In the genomic region with DNA sequence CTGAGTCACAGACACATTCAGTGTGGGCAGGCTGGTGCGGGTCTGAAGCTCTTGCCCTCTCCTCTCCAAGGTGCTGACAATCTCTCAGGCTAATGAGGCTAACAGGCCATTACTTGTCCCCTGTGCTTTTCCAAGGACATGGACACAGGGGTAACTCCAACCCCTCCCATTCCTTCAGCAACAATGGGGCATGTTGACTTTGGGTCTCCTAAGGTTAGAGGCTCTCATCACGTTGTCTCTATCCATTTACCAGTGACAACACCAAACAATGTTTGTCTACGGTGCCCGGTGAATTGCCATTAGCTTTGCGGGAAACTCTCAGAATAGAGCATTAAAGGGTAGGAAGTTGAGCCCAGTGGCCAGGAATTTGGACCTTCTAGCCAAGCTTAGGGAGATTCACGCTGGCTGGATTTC, we compare ENCODE assay signal across 22 cellular contexts.
DNase-seq lines count a peak whose midpoint lies in the region; ATAC-seq and TF ChIP-seq lines count a peak whose summit lies in the region.
"Had no signal": no experiment of that assay in that cellular context is flagged by ENCODE, and none has a peak within 500 bp of the region (broad histone marks: within the 10 kb centered on the region; RNA-seq: fewer than 3 reads in every experiment).

No MANE protein-coding gene starts in this region.

- no peak overlapping the region for H2AFZ ChIP-seq in GM23338
- H2AFZ ChIP-seq: GM23248 had no signal

- intact Hi-C loops in Panc1 (cut with micrococcal nuclease; ENCODE audit: unreplicated experiment), result no loop called here

- TF ChIP-seq CTCF in GM23338 (conservative IDR thresholded peaks at IDR 0.05; ENCODE audit: low read depth in 2 of 2), result no peak
- TF ChIP-seq CTCF in Panc1 (IDR thresholded peaks at IDR 0.05), result no peak
- TF ChIP-seq CTCF in nephron progenitor cell (IDR thresholded peaks at IDR 0.05), result no peak
- TF ChIP-seq CTCF in endothelial cell (IDR thresholded peaks at IDR 0.05; ENCODE audit: unreplicated experiment), result no peak

- POLR2A ChIA-PET in Panc1 (lab: Charles Lee), result no interaction called here

- no peak for ATAC-seq in GM23338
- ATAC-seq in Panc1, result no peak
- no peak for ATAC-seq in activated CD8-positive, alpha-beta memory T cell treated with anti-CD3 and anti-CD28 coated beads, Interleukin-2, amount 10 ng/mL, durations not matched to agents 7 days and 5 days
- ATAC-seq: HCT116, PC-3 had no signal

- peaks cover 4% of the 10 kb centered on the region for H3K27me3 Mint-ChIP-seq in GM23338 (ENCODE audit: insufficient read depth, low read depth, poor library complexity)
- peaks cover 17% of the 10 kb centered on the region for H3K27me3 Mint-ChIP-seq in nephron progenitor cell (ENCODE audit: low read depth, poor library complexity)
- H3K27me3 Mint-ChIP-seq in endothelial cell (ENCODE audit: unreplicated experiment), result peaks cover 4% of the 10 kb centered on the region
- no peaks in the 10 kb centered on the region for H3K27me3 Mint-ChIP-seq in activated CD8-positive, alpha-beta memory T cell treated with anti-CD3 and anti-CD28 coated beads, Interleukin-2, amount 10 ng/mL, durations not matched to agents 7 days and 5 days
- H3K27me3 Mint-ChIP-seq: CD4-positive, alpha-beta T cell had no signal

- in situ Hi-C loops in Panc1 (cut with HindIII; ENCODE audit: low pct_unique_long_range_greater_than_20kb, low sequenced_read_pairs), result no loop called here

- H3K36me3 ChIP-seq in GM23338 (ENCODE audit: insufficient read depth) (no peaks in the 10 kb centered on the region), Panc1 (ENCODE audit: control insufficient read depth, insufficient read depth, low read length) (no peaks in the 10 kb centered on the region)
- H3K36me3 ChIP-seq: BLaER1 had no signal

- H3K27ac Mint-ChIP-seq in GM23338 (no peak overlapping the region), nephron progenitor cell (peak overlapping the region; percentile 58), endothelial cell (ENCODE audit: unreplicated experiment) (no peak overlapping the region)
- H3K27ac Mint-ChIP-seq in activated CD8-positive, alpha-beta memory T cell treated with anti-CD3 and anti-CD28 coated beads, Interleukin-2, amount 10 ng/mL, durations not matched to agents 7 days and 5 days, result no peak overlapping the region
- H3K27ac Mint-ChIP-seq: CD4-positive, alpha-beta T cell had no signal

- no peaks in the 10 kb centered on the region for H4K20me1 ChIP-seq in GM23338 (replicated peaks; ENCODE audit: insufficient read depth)
- H4K20me1 ChIP-seq: BLaER1 had no signal

- H3K4me1 Mint-ChIP-seq in GM23338 (peaks cover 29% of the 10 kb centered on the region), nephron progenitor cell (peaks cover 31% of the 10 kb centered on the region), endothelial cell (ENCODE audit: unreplicated experiment) (peaks cover 2% of the 10 kb centered on the region)
- no peaks in the 10 kb centered on the region for H3K4me1 Mint-ChIP-seq in activated CD8-positive, alpha-beta memory T cell treated with anti-CD3 and anti-CD28 coated beads, Interleukin-2, amount 10 ng/mL, durations not matched to agents 7 days and 5 days

- H3K79me2 ChIP-seq in GM23338 (replicated peaks; ENCODE audit: insufficient read depth), result no peaks in the 10 kb centered on the region

- H3K27ac ChIP-seq in GM23338 (ENCODE audit: low read depth), result no peak overlapping the region
- peak overlapping the region; percentile 70 for H3K27ac ChIP-seq in Panc1 (ENCODE audit: low read length)
- H3K27ac ChIP-seq: BLaER1, GM23248 had no signal

- no peaks in the 10 kb centered on the region for H3K9me3 ChIP-seq in Panc1 (ENCODE audit: control insufficient read depth, insufficient read depth, low read depth, low read length)
- H3K9me3 ChIP-seq: BLaER1 had no signal

- H3K27me3 ChIP-seq in GM23338 (ENCODE audit: insufficient read depth) (no peaks in the 10 kb centered on the region), Panc1 (ENCODE audit: control insufficient read depth, insufficient read depth, low read length) (no peaks in the 10 kb centered on the region)
- H3K27me3 ChIP-seq: BLaER1 had no signal

- no TSS peak for BruUV-seq in Panc1 (replicated peaks; lab: Mats Ljungman, UMichigan)

- peak; percentile 31 for DNase-seq in DMS153 (lab: John Stamatoyannopoulos, UW)
- no peak for DNase-seq in GM23338 (ENCODE audit: low spot score)
- DNase-seq in Panc1 (ENCODE audit: low read depth, low spot score), result no peak
- DNase-seq in nephron progenitor cell, result no peak
- DNase-seq in endothelial cell (ENCODE audit: low spot score), result no peak
- no peak for DNase-seq in activated CD8-positive, alpha-beta memory T cell treated with anti-CD3 and anti-CD28 coated beads, Interleukin-2, amount 10 ng/mL, durations not matched to agents 7 days and 5 days
- DNase-seq in dermis blood vessel endothelial cell, result no peak
- DNase-seq: ACHN; CD4-positive, alpha-beta T cell; COR-L47; DND-41; GM23248; NCI-H187 treated with DMSO at 0.1 percent for 48 hours; NCI-H2107; NCI-H2227 treated with DMSO at 0.1 percent for 48 hours; NCI-H510A; NCI-H82; PC-3; RPMI8226; SHP77 had no signal

- no peak overlapping the region for H3K4me2 ChIP-seq in GM23338
- H3K4me2 ChIP-seq: BLaER1 had no signal

- H3K4me3 Mint-ChIP-seq in GM23338 (no peak overlapping the region), nephron progenitor cell (no peak overlapping the region), endothelial cell (ENCODE audit: unreplicated experiment) (no peak overlapping the region)
- H3K4me3 Mint-ChIP-seq in activated CD8-positive, alpha-beta memory T cell treated with anti-CD3 and anti-CD28 coated beads, Interleukin-2, amount 10 ng/mL, durations not matched to agents 7 days and 5 days, result no peak overlapping the region
- H3K4me3 Mint-ChIP-seq: CD4-positive, alpha-beta T cell had no signal

- H3K4me3 ChIP-seq in GM23338 (no peak overlapping the region), Panc1 (ENCODE audit: low read depth in 2 of 2, low read length in 2 of 2) (no peak overlapping the region)
- H3K4me3 ChIP-seq: BLaER1, GM23248 had no signal

- H3F3A ChIP-seq in GM23338 (replicated peaks; ENCODE audit: low read depth), result 0 out of 2 replicates have a peak, but pooled peaks cover 6% of the 10 kb centered on the region

- peaks cover 8% of the 10 kb centered on the region; the same call in 1 of the 2 replicates for H3K9me2 ChIP-seq in GM23338 (ENCODE audit: insufficient read depth)

- no peaks in the 10 kb centered on the region for H3K36me3 Mint-ChIP-seq in GM23338 (ENCODE audit: low read depth)
- no peaks in the 10 kb centered on the region for H3K36me3 Mint-ChIP-seq in nephron progenitor cell (ENCODE audit: low read depth)
- H3K36me3 Mint-ChIP-seq in endothelial cell (ENCODE audit: low read depth, unreplicated experiment), result no peaks in the 10 kb centered on the region
- no peaks in the 10 kb centered on the region for H3K36me3 Mint-ChIP-seq in activated CD8-positive, alpha-beta memory T cell treated with anti-CD3 and anti-CD28 coated beads, Interleukin-2, amount 10 ng/mL, durations not matched to agents 7 days and 5 days

- H3K4me1 ChIP-seq in GM23338 (ENCODE audit: insufficient read depth) (peaks cover 21% of the 10 kb centered on the region), Panc1 (ENCODE audit: control insufficient read depth, insufficient read depth, low read length) (peaks cover 37% of the 10 kb centered on the region)
- H3K4me1 ChIP-seq: BLaER1 had no signal

- H3K9me3 Mint-ChIP-seq in GM23338 (no peaks in the 10 kb centered on the region), nephron progenitor cell (no peaks in the 10 kb centered on the region), endothelial cell (ENCODE audit: unreplicated experiment) (no peaks in the 10 kb centered on the region)
- H3K9me3 Mint-ChIP-seq in activated CD8-positive, alpha-beta memory T cell treated with anti-CD3 and anti-CD28 coated beads, Interleukin-2, amount 10 ng/mL, durations not matched to agents 7 days and 5 days (ENCODE audit: low read depth), result no peaks in the 10 kb centered on the region
- H3K9me3 Mint-ChIP-seq: CD4-positive, alpha-beta T cell had no signal

- CTCF ChIA-PET in Panc1 (lab: Charles Lee), result no interaction called here
- CTCF ChIA-PET in activated CD8-positive, alpha-beta memory T cell treated with anti-CD3 and anti-CD28 coated beads, Interleukin-2, amount 10 ng/mL, durations not matched to agents 7 days and 5 days (lab: Charles Lee), result no interaction called here

TF ChIP-seq in GM23338, 12 proteins besides CTCF, POLR2A, EP300 and RAD21:
- TF ChIP-seq, protein P1, sequence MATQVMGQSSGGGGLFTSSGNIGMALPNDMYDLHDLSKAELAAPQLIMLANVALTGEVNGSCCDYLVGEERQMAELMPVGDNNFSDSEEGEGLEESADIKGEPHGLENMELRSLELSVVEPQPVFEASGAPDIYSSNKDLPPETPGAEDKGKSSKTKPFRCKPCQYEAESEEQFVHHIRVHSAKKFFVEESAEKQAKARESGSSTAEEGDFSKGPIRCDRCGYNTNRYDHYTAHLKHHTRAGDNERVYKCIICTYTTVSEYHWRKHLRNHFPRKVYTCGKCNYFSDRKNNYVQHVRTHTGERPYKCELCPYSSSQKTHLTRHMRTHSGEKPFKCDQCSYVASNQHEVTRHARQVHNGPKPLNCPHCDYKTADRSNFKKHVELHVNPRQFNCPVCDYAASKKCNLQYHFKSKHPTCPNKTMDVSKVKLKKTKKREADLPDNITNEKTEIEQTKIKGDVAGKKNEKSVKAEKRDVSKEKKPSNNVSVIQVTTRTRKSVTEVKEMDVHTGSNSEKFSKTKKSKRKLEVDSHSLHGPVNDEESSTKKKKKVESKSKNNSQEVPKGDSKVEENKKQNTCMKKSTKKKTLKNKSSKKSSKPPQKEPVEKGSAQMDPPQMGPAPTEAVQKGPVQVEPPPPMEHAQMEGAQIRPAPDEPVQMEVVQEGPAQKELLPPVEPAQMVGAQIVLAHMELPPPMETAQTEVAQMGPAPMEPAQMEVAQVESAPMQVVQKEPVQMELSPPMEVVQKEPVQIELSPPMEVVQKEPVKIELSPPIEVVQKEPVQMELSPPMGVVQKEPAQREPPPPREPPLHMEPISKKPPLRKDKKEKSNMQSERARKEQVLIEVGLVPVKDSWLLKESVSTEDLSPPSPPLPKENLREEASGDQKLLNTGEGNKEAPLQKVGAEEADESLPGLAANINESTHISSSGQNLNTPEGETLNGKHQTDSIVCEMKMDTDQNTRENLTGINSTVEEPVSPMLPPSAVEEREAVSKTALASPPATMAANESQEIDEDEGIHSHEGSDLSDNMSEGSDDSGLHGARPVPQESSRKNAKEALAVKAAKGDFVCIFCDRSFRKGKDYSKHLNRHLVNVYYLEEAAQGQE (IDR thresholded peaks at IDR 0.05; ENCODE audit: unreplicated experiment), result peak; percentile 31
- TF ChIP-seq ZNF114 (CRISPR knock-in tag; IDR thresholded peaks at IDR 0.05), result no peak
